Comparison of ENCODE assay signal across 15 cellular contexts in the genomic region with DNA sequence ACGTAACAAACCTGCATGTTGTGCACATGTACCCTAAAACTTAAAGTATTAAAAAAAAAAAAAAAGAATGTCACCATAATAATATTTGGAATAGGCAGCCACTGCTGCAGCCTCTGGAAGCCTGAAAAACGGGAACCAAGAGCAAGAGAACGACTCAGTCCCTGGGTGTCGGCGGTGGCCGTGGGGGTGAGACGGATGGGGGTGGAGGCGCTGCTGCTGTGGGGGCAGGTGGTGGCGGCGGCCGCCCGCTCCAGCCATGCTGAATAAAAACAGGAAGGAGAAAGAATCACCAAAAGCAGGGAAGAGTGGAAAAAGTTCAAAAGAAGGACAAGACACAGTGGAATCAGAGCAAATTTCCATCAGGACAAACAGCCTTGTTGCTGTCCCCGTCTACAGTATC.
"Had no signal": no experiment of that assay in that cellular context is flagged by ENCODE, and none has a peak within 500 bp of the region (broad histone marks: within the 10 kb centered on the region; RNA-seq: fewer than 3 reads in every experiment).

No MANE protein-coding gene starts in this region.

- H3K4me3 Mint-ChIP-seq: activated T-helper 17 cell treated with anti-CD3 and anti-CD28 coated beads, Interleukin-2, amount 50 U/mL, for 72 hours; nephron progenitor cell had no signal

- H3K9me3 ChIP-seq: stomach, testis, upper lobe of left lung had no signal

- H3K27me3 Mint-ChIP-seq: activated T-helper 17 cell treated with anti-CD3 and anti-CD28 coated beads, Interleukin-2, amount 50 U/mL, for 72 hours had no signal

- H3K36me3 ChIP-seq: brain microvascular endothelial cell, upper lobe of left lung had no signal

- H3K9me3 Mint-ChIP-seq: activated T-helper 17 cell treated with anti-CD3 and anti-CD28 coated beads, Interleukin-2, amount 50 U/mL, for 72 hours had no signal

- H3K27ac ChIP-seq: brain microvascular endothelial cell, stomach, testis, upper lobe of left lung had no signal

- H3K27ac Mint-ChIP-seq: activated T-helper 17 cell treated with anti-CD3 and anti-CD28 coated beads, Interleukin-2, amount 50 U/mL, for 72 hours; nephron progenitor cell had no signal

- H3K27me3 ChIP-seq: brain microvascular endothelial cell, stomach, testis, upper lobe of left lung had no signal

- ATAC-seq: activated T-helper 17 cell treated with anti-CD3 and anti-CD28 coated beads, Interleukin-2, amount 50 U/mL, for 72 hours; sciatic nerve had no signal

- H3K4me3 ChIP-seq: stomach, testis, upper lobe of left lung had no signal

- H3K4me1 ChIP-seq: stomach, testis, upper lobe of left lung had no signal

- H3K4me1 Mint-ChIP-seq: activated T-helper 17 cell treated with anti-CD3 and anti-CD28 coated beads, Interleukin-2, amount 50 U/mL, for 72 hours had no signal

- DNase-seq: activated CD4-positive, alpha-beta T cell treated with anti-CD3 and anti-CD28 coated beads, Interleukin-2, amount 50 U/mL, for 1 hour; activated CD4-positive, CD25-positive, alpha-beta regulatory T cell; activated naive CD4-positive, alpha-beta T cell treated with Interleukin-2 at 50 U/mL for 16 hours; anterior cingulate cortex; brain microvascular endothelial cell; cerebellar nuclear complex; effector CD8-positive, alpha-beta T cell; foreskin melanocyte; nephron progenitor cell; stimulated activated CD4-positive, alpha-beta T cell treated with anti-CD3 and anti-CD28 coated beads, Interleukin-1b, Interleukin-23, amount 100 ng/mL, for 48 hours; stomach; testis had no signal
